17 cellular contexts compared by ENCODE assay signal in genomic region chr11:69667619-69668604, GRCh38. TPM values are rescaled to one million over a fixed set of nuclear protein-coding genes. Genes with fewer than 3 reads are reported as not detected.
DNase-seq lines count a peak whose midpoint lies in the region; ATAC-seq and TF ChIP-seq lines count a peak whose summit lies in the region.
"Had no signal": no experiment of that assay in that cellular context is flagged by ENCODE, and none has a peak within 500 bp of the region (broad histone marks: within the 10 kb centered on the region; RNA-seq: fewer than 3 reads in every experiment).

No MANE protein-coding gene starts in this region.

- POLR2A ChIA-PET in activated CD8-positive, alpha-beta T cell treated with anti-CD3 and anti-CD28 coated beads for 36 hours (lab: Charles Lee), result interaction anchor here (0.7 kb wide), 1 partner anchor 1032 kb away, joined by 3 read pairs; no protein-coding TSS in a partner anchor

- DNase-seq in NCI-H1105 treated with DMSO at 0.1 percent for 48 hours (lab: John Stamatoyannopoulos, UW) (peak; percentile 6), NCI-H1105 (lab: John Stamatoyannopoulos, UW) (no peak), NCI-H2196 treated with DMSO at 0.1 percent for 48 hours (lab: John Stamatoyannopoulos, UW; ENCODE audit: unreplicated experiment) (peak; percentile 66), endothelial cell (ENCODE audit: low spot score) (no peak), posterior vena cava (ENCODE audit: low spot score) (peak; percentile 75)
- no peak for DNase-seq in activated CD8-positive, alpha-beta T cell treated with anti-CD3 and anti-CD28 coated beads for 36 hours
- DNase-seq: activated CD4-positive, alpha-beta memory T cell treated with anti-CD3 and anti-CD28 coated beads, Interleukin-2, amount 10 ng/mL, durations not matched to agents 7 days and 5 days; amygdala; CD4-positive, CD25-positive, alpha-beta regulatory T cell; occipital lobe; OCI-M1 had no signal

- no peak overlapping the region for H3K27ac Mint-ChIP-seq in endothelial cell (ENCODE audit: unreplicated experiment)
- no peak overlapping the region for H3K27ac Mint-ChIP-seq in activated CD8-positive, alpha-beta T cell treated with anti-CD3 and anti-CD28 coated beads for 36 hours
- H3K27ac Mint-ChIP-seq: activated CD4-positive, alpha-beta memory T cell treated with anti-CD3 and anti-CD28 coated beads, Interleukin-2, amount 10 ng/mL, durations not matched to agents 7 days and 5 days; activated T-helper 1 cell treated with anti-CD3 and anti-CD28 coated beads, Interleukin-12 subunit alpha, Interleukin-12 subunit beta, Interleukin-2, Interleukin-4 antibody, amounts not matched to agents 30 ng/mL and 10 ng/mL and 1 ng/mL, durations not matched to agents 14 hours and 24 hours and 36 hours had no signal

- no peaks in the 10 kb centered on the region for H3K4me1 Mint-ChIP-seq in endothelial cell (ENCODE audit: unreplicated experiment)
- peaks cover 15% of the 10 kb centered on the region for H3K4me1 Mint-ChIP-seq in activated CD8-positive, alpha-beta T cell treated with anti-CD3 and anti-CD28 coated beads for 36 hours (ENCODE audit: low read depth)

- H3K27me3 Mint-ChIP-seq in endothelial cell (ENCODE audit: unreplicated experiment), result peaks cover 4% of the 10 kb centered on the region
- H3K27me3 Mint-ChIP-seq in activated CD8-positive, alpha-beta T cell treated with anti-CD3 and anti-CD28 coated beads for 36 hours, result no peaks in the 10 kb centered on the region
- H3K27me3 Mint-ChIP-seq: activated CD4-positive, alpha-beta memory T cell treated with anti-CD3 and anti-CD28 coated beads, Interleukin-2, amount 10 ng/mL, durations not matched to agents 7 days and 5 days; CD4-positive, CD25-positive, alpha-beta regulatory T cell had no signal

- intact Hi-C loops in posterior vena cava (cut with DNase I), result no loop called here
- intact Hi-C loops in activated CD8-positive, alpha-beta T cell treated with anti-CD3 and anti-CD28 coated beads for 36 hours (cut with micrococcal nuclease), result no loop called here

- no peaks in the 10 kb centered on the region for H3K9me3 Mint-ChIP-seq in endothelial cell (ENCODE audit: unreplicated experiment)
- H3K9me3 Mint-ChIP-seq in activated CD8-positive, alpha-beta T cell treated with anti-CD3 and anti-CD28 coated beads for 36 hours, result no peaks in the 10 kb centered on the region
- H3K9me3 Mint-ChIP-seq: activated CD4-positive, alpha-beta memory T cell treated with anti-CD3 and anti-CD28 coated beads, Interleukin-2, amount 10 ng/mL, durations not matched to agents 7 days and 5 days; activated T-helper 1 cell treated with anti-CD3 and anti-CD28 coated beads, Interleukin-12 subunit alpha, Interleukin-12 subunit beta, Interleukin-2, Interleukin-4 antibody, amounts not matched to agents 30 ng/mL and 10 ng/mL and 1 ng/mL, durations not matched to agents 14 hours and 24 hours and 36 hours; CD4-positive, CD25-positive, alpha-beta regulatory T cell had no signal

- H3K4me3 Mint-ChIP-seq in endothelial cell (ENCODE audit: unreplicated experiment), result peak overlapping the region; percentile 5
- no peak overlapping the region for H3K4me3 Mint-ChIP-seq in activated CD8-positive, alpha-beta T cell treated with anti-CD3 and anti-CD28 coated beads for 36 hours
- H3K4me3 Mint-ChIP-seq: activated CD4-positive, alpha-beta memory T cell treated with anti-CD3 and anti-CD28 coated beads, Interleukin-2, amount 10 ng/mL, durations not matched to agents 7 days and 5 days; activated T-helper 1 cell treated with anti-CD3 and anti-CD28 coated beads, Interleukin-12 subunit alpha, Interleukin-12 subunit beta, Interleukin-2, Interleukin-4 antibody, amounts not matched to agents 30 ng/mL and 10 ng/mL and 1 ng/mL, durations not matched to agents 14 hours and 24 hours and 36 hours; CD4-positive, CD25-positive, alpha-beta regulatory T cell had no signal

- no peak for ATAC-seq in activated CD8-positive, alpha-beta T cell treated with anti-CD3 and anti-CD28 coated beads for 36 hours
- ATAC-seq in GM21390 (IDR thresholded peaks at IDR 0.05; ENCODE audit: unreplicated experiment), result no peak
- no peak for ATAC-seq in GM19467 (IDR thresholded peaks at IDR 0.05; ENCODE audit: unreplicated experiment)
- ATAC-seq: A549 had no signal

- CTCF ChIA-PET in activated CD8-positive, alpha-beta T cell treated with anti-CD3 and anti-CD28 coated beads for 36 hours (lab: Charles Lee), result no interaction called here

- H3K36me3 Mint-ChIP-seq in endothelial cell (ENCODE audit: low read depth, unreplicated experiment), result peaks cover 30% of the 10 kb centered on the region
- H3K36me3 Mint-ChIP-seq in activated CD8-positive, alpha-beta T cell treated with anti-CD3 and anti-CD28 coated beads for 36 hours (ENCODE audit: low read depth), result peaks cover 26% of the 10 kb centered on the region

- TF ChIP-seq CTCF in endothelial cell (IDR thresholded peaks at IDR 0.05; ENCODE audit: unreplicated experiment), result no peak
- TF ChIP-seq CTCF in activated CD8-positive, alpha-beta T cell treated with anti-CD3 and anti-CD28 coated beads for 36 hours (IDR thresholded peaks at IDR 0.05), result no peak

RNA-seq across cellular contexts. Expression of gene LTO1, which starts 7.2 kb away (rescaled TPM):
- total RNA-seq in endothelial cell (ENCODE audit: unreplicated experiment), result 23.3 TPM
- total RNA-seq in posterior vena cava, result 10 to 100 TPM; 17.2 to 18.5 TPM
- 10 to 100 TPM; 14.9 to 15.9 TPM for total RNA-seq in activated CD8-positive, alpha-beta T cell treated with anti-CD3 and anti-CD28 coated beads for 36 hours

RNA-seq across cellular contexts. Expression of gene CCND1, which starts 27.0 kb away (rescaled TPM):
- total RNA-seq in endothelial cell (ENCODE audit: unreplicated experiment), result 55.6 TPM
- 100 to 1,000 TPM in 1 of 2 donors, 10 to 100 TPM in 1; 65.8 to 100 TPM for total RNA-seq in posterior vena cava
- 1 to 10 TPM; 2.8 to 3.3 TPM for total RNA-seq in activated CD8-positive, alpha-beta T cell treated with anti-CD3 and anti-CD28 coated beads for 36 hours

RNA-seq across cellular contexts. Expression of gene FGF19, which starts 35.9 kb away (rescaled TPM):
- total RNA-seq in endothelial cell (ENCODE audit: unreplicated experiment) (not detected), posterior vena cava (not detected)
- total RNA-seq in activated CD8-positive, alpha-beta T cell treated with anti-CD3 and anti-CD28 coated beads for 36 hours, result not detected
- total RNA-seq: activated CD4-positive, alpha-beta memory T cell treated with anti-CD3 and anti-CD28 coated beads, Interleukin-2, amount 10 ng/mL, durations not matched to agents 7 days and 5 days; activated T-helper 1 cell treated with anti-CD3 and anti-CD28 coated beads, Interleukin-12 subunit alpha, Interleukin-12 subunit beta, Interleukin-2, Interleukin-4 antibody, amounts not matched to agents 30 ng/mL and 10 ng/mL and 1 ng/mL, durations not matched to agents 14 hours and 24 hours and 36 hours; CD4-positive, CD25-positive, alpha-beta regulatory T cell; epithelial cell of proximal tubule; mononuclear cell; occipital lobe had no signal

Comparison
In these comparisons a context has a peak if more than half of its experiments do, and no peak if none do; other contexts are left out.
1. DNase-seq: peak in NCI-H1105 treated with DMSO at 0.1 percent for 48 hours (single experiment), NCI-H2196 treated with DMSO at 0.1 percent for 48 hours (single experiment) and posterior vena cava (single experiment); none in NCI-H1105 (single experiment), endothelial cell (single experiment) and activated CD8-positive, alpha-beta T cell treated with anti-CD3 and anti-CD28 coated beads for 36 hours (single experiment).
2. RNA of gene CCND1, which starts 27.0 kb away (total RNA-seq): 65.8 to 100 TPM in posterior vena cava and 55.6 TPM in endothelial cell (single experiment); 2.8 to 3.3 TPM in activated CD8-positive, alpha-beta T cell treated with anti-CD3 and anti-CD28 coated beads for 36 hours; every median in the first group is over 10 times any median in the second.